ENCODE assay signal across 23 cellular contexts in the genomic region with DNA sequence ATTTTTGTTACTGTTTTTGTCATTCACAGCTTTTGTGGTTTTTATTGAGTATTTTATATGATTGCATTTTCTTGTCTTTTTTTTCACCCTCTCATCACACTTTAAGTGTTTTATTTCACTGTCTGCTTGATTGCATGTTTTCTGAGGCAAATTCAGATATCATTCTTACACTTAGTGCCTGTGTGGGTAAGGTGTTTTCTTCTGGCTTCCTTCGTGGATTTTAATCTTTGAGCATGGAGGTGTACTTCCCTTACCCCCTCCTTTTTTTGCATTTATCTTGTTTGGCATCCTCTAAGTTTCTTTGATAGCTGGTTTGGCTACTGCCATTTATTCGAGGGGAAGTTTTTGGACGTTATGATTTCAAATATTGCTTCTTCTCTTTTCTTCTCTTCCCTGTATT.
"Had no signal": no experiment of that assay in that cellular context is flagged by ENCODE, and none has a peak within 500 bp of the region (broad histone marks: within the 10 kb centered on the region; RNA-seq: fewer than 3 reads in every experiment).

No MANE protein-coding gene starts in this region.

- DNase-seq: activated CD4-positive, alpha-beta memory T cell treated with anti-CD3 and anti-CD28 coated beads, Interleukin-2, amount 10 ng/mL, durations not matched to agents 7 days and 5 days; activated CD4-positive, alpha-beta T cell treated with anti-CD3 and anti-CD28 coated beads for 36 hours; activated CD8-positive, alpha-beta memory T cell treated with anti-CD3 and anti-CD28 coated beads, Interleukin-2, amount 50 U/mL, for 4 hours; activated gamma-delta T cell; activated T-cell treated with anti-CD3 and anti-CD28 coated beads, Interleukin-2, amount 50 U/mL, for 48 hours; adrenal gland; central memory CD4-positive, alpha-beta T cell; cortex of kidney; effector memory CD4-positive, alpha-beta T cell; erythroblast; heart right ventricle; midbrain; SK-N-SH; stimulated activated CD4-positive, alpha-beta T cell treated with anti-CD3 and anti-CD28 coated beads, Interleukin-4, amount 100 ng/mL, for 24 hours; stimulated activated naive CD4-positive, alpha-beta T cell; substantia nigra; T-cell; T1000; transverse colon; WERI-Rb-1 had no signal

- H3K4me3 ChIP-seq: adrenal gland, gastroesophageal sphincter, heart right ventricle, right atrium auricular region, skin epidermis, transverse colon had no signal

- H3K9me3 Mint-ChIP-seq: activated CD4-positive, alpha-beta memory T cell treated with anti-CD3 and anti-CD28 coated beads, Interleukin-2, amount 10 ng/mL, durations not matched to agents 7 days and 5 days; T-cell had no signal

- H3K27ac Mint-ChIP-seq: activated CD4-positive, alpha-beta memory T cell treated with anti-CD3 and anti-CD28 coated beads, Interleukin-2, amount 10 ng/mL, durations not matched to agents 7 days and 5 days; activated CD4-positive, alpha-beta T cell treated with anti-CD3 and anti-CD28 coated beads for 36 hours had no signal

- H3K27ac ChIP-seq: adrenal gland, gastroesophageal sphincter, skin epidermis, transverse colon, WERI-Rb-1 had no signal

- H3K9ac ChIP-seq: SK-N-SH had no signal

- H3K36me3 ChIP-seq: adrenal gland, right atrium auricular region, transverse colon, WERI-Rb-1 had no signal

- H3K4me3 Mint-ChIP-seq: activated CD4-positive, alpha-beta memory T cell treated with anti-CD3 and anti-CD28 coated beads, Interleukin-2, amount 10 ng/mL, durations not matched to agents 7 days and 5 days; activated CD4-positive, alpha-beta T cell treated with anti-CD3 and anti-CD28 coated beads for 36 hours had no signal

- H3K27me3 ChIP-seq: adrenal gland, gastroesophageal sphincter, heart right ventricle, right atrium auricular region, transverse colon had no signal

- H3K27me3 Mint-ChIP-seq: activated CD4-positive, alpha-beta memory T cell treated with anti-CD3 and anti-CD28 coated beads, Interleukin-2, amount 10 ng/mL, durations not matched to agents 7 days and 5 days; activated CD4-positive, alpha-beta T cell treated with anti-CD3 and anti-CD28 coated beads for 36 hours; T-cell had no signal

- ATAC-seq: activated CD4-positive, alpha-beta T cell treated with anti-CD3 and anti-CD28 coated beads for 36 hours; gastroesophageal sphincter had no signal

- H3K4me2 ChIP-seq: SK-N-SH had no signal

- H3K9me3 ChIP-seq: adrenal gland, gastroesophageal sphincter, heart right ventricle, right atrium auricular region, SK-N-SH, transverse colon had no signal
